Comparison of ENCODE assay signal across 30 cellular contexts in genomic region chr2:192201116-192201515, GRCh38. TPM values are rescaled to one million over a fixed set of nuclear protein-coding genes. Genes with fewer than 3 reads are reported as not detected.
"Had no signal": no experiment of that assay in that cellular context is flagged by ENCODE, and none has a peak within 500 bp of the region (broad histone marks: within the 10 kb centered on the region; RNA-seq: fewer than 3 reads in every experiment).

No MANE protein-coding gene starts in this region.

- H3K36me3 ChIP-seq: neural progenitor cell, ovary, right lobe of liver, sigmoid colon, stomach, suprapubic skin, tibial artery, transverse colon, upper lobe of left lung, vagina had no signal

- H3K9me3 ChIP-seq: ovary, psoas muscle, right lobe of liver, sigmoid colon, stomach, suprapubic skin, testis, tibial artery, transverse colon, upper lobe of left lung, vagina had no signal

- H3K9me3 Mint-ChIP-seq: naive thymus-derived CD4-positive, alpha-beta T cell; natural killer cell; nephron; neural progenitor cell; stimulated activated effector memory CD8-positive, alpha-beta T cell treated with anti-CD3 and anti-CD28 coated beads, Interleukin-12 subunit alpha, Interleukin-12 subunit beta, amount 100 ng/mL, for 72 hours; stimulated activated naive B cell treated with anti-CD40 and anti-IgM and Interleukin-4, amounts not matched to agents 10 μg/mL and 1 μg/mL and 100 μg/mL, for 72 hours; stimulated activated naive CD8-positive, alpha-beta T cell treated with anti-CD3 and anti-CD28 coated beads, Interleukin-15, Interleukin-2, amounts not matched to agents 100 ng/mL and 50 ng/mL, for 24 hours had no signal

- H3K27ac Mint-ChIP-seq: naive thymus-derived CD4-positive, alpha-beta T cell; natural killer cell; nephron; neural progenitor cell; progenitor cell of endocrine pancreas; stimulated activated effector memory CD8-positive, alpha-beta T cell treated with anti-CD3 and anti-CD28 coated beads, Interleukin-12 subunit alpha, Interleukin-12 subunit beta, amount 100 ng/mL, for 72 hours; stimulated activated naive B cell treated with anti-CD40 and anti-IgM and Interleukin-4, amounts not matched to agents 10 μg/mL and 1 μg/mL and 100 μg/mL, for 72 hours; stimulated activated naive CD8-positive, alpha-beta T cell treated with anti-CD3 and anti-CD28 coated beads, Interleukin-15, Interleukin-2, amounts not matched to agents 100 ng/mL and 50 ng/mL, for 24 hours had no signal

- H3K9ac ChIP-seq: neural progenitor cell had no signal

- H3K27me3 ChIP-seq: ovary, testis had no signal

- H2AFZ ChIP-seq: neural progenitor cell had no signal

- H3K27ac ChIP-seq: neural progenitor cell, ovary, psoas muscle, right lobe of liver, sigmoid colon, skin epidermis, stomach, suprapubic skin, testis, tibial artery, transverse colon, upper lobe of left lung, vagina had no signal

- H3K4me3 Mint-ChIP-seq: naive thymus-derived CD4-positive, alpha-beta T cell; natural killer cell; nephron; neural progenitor cell; stimulated activated effector memory CD8-positive, alpha-beta T cell treated with anti-CD3 and anti-CD28 coated beads, Interleukin-12 subunit alpha, Interleukin-12 subunit beta, amount 100 ng/mL, for 72 hours; stimulated activated naive B cell treated with anti-CD40 and anti-IgM and Interleukin-4, amounts not matched to agents 10 μg/mL and 1 μg/mL and 100 μg/mL, for 72 hours; stimulated activated naive CD8-positive, alpha-beta T cell treated with anti-CD3 and anti-CD28 coated beads, Interleukin-15, Interleukin-2, amounts not matched to agents 100 ng/mL and 50 ng/mL, for 24 hours had no signal

- ATAC-seq: naive thymus-derived CD4-positive, alpha-beta T cell; natural killer cell; psoas muscle; right cardiac atrium; right lobe of liver; stimulated activated effector memory CD8-positive, alpha-beta T cell treated with anti-CD3 and anti-CD28 coated beads, Interleukin-12 subunit alpha, Interleukin-12 subunit beta, amount 100 ng/mL, for 72 hours; stimulated activated naive B cell treated with anti-CD40 and anti-IgM and Interleukin-4, amounts not matched to agents 10 μg/mL and 1 μg/mL and 100 μg/mL, for 72 hours had no signal

- H3K4me1 ChIP-seq: psoas muscle, testis had no signal

- H3K4me3 ChIP-seq: neural progenitor cell, ovary, psoas muscle, right lobe of liver, sigmoid colon, skin epidermis, stomach, suprapubic skin, testis, tibial artery, transverse colon, upper lobe of left lung, vagina had no signal

- H3K36me3 Mint-ChIP-seq: naive thymus-derived CD4-positive, alpha-beta T cell; natural killer cell; neural progenitor cell; stimulated activated effector memory CD8-positive, alpha-beta T cell treated with anti-CD3 and anti-CD28 coated beads, Interleukin-12 subunit alpha, Interleukin-12 subunit beta, amount 100 ng/mL, for 72 hours; stimulated activated naive B cell treated with anti-CD40 and anti-IgM and Interleukin-4, amounts not matched to agents 10 μg/mL and 1 μg/mL and 100 μg/mL, for 72 hours had no signal

- FAIRE-seq: urothelium cell line had no signal

- H3K4me2 ChIP-seq: neural progenitor cell had no signal

- DNase-seq: naive thymus-derived CD4-positive, alpha-beta T cell; natural killer cell; occipital lobe; ovary; posterior cingulate gyrus; psoas muscle; right cardiac atrium; right lobe of liver; sigmoid colon; stimulated activated CD4-positive, alpha-beta T cell treated with anti-CD3 and anti-CD28 coated beads, Interleukin-15, amount 100 ng/mL, for 24 hours; stimulated activated CD4-positive, alpha-beta T cell treated with anti-CD3 and anti-CD28 coated beads, Interleukin-2, amount 100 ng/mL, for 24 hours; stimulated activated CD4-positive, alpha-beta T cell treated with anti-CD3 and anti-CD28 coated beads, Interleukin-2, amount 100 ng/mL, for 48 hours; stimulated activated CD4-positive, alpha-beta T cell treated with anti-CD3 and anti-CD28 coated beads, Interleukin-4, amount 100 ng/mL, for 24 hours; stimulated activated naive B cell treated with anti-CD40 and anti-IgM and Interleukin-4, amounts not matched to agents 10 μg/mL and 1 μg/mL and 100 μg/mL, for 72 hours; stimulated activated naive CD4-positive, alpha-beta T cell treated with Interleukin-2 at 50 U/mL for 16 hours; stomach; testis; tibial artery; transverse colon; upper lobe of left lung had no signal

RNA-seq across cellular contexts. Expression of gene TMEFF2, which starts 6.4 kb away (rescaled TPM):
- total RNA-seq: naive thymus-derived CD4-positive, alpha-beta T cell; natural killer cell; renal cortical epithelial cell; right lobe of liver; vagina had no signal
- polyA plus RNA-seq: naive thymus-derived CD4-positive, alpha-beta T cell had no signal
